8 cellular contexts compared by ENCODE assay signal in the genomic region with DNA sequence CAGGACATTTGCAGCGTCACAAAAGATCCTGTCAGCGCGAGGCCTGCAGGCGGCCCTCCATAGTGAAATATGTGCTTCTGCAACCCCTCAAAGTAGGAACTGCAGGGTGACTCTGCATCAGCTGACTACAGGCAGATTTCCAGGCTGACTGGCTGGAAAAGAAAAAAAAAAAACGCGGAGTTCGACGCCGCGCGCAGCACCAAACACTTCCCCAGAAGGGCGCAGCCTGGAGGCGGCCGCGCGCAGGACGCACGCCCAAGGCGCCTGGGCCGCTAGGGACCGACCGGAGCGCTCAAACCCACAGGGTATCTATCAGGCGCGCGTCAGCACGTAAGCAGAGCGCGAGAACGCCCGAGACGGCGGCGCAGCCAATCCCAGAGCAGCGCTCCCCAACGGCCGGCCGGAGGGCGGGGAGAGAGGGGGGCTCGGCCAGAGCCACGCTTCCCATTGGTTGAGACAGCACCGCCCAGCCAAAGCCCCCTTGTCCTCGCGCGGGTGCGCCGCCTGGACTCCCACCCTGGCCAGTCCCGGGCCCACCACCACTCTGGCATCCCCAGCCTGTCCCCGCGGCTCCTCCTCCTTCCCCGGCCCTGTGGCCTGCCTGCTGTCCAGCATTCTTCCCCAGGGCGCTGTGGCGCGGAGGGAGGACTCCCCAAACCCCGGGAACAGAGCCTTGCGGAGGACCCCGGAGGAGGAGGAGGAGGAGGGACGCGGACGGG. TPM values are rescaled to one million over a fixed set of nuclear protein-coding genes. Genes with fewer than 3 reads are reported as not detected.
DNase-seq lines count a peak whose midpoint lies in the region; ATAC-seq and TF ChIP-seq lines count a peak whose summit lies in the region.

No MANE protein-coding gene starts in this region.

- TF ChIP-seq POLR2A in uterus (IDR thresholded peaks at IDR 0.05) = peak; percentile 32 to 65

- DNase-seq in NCI-H1694 treated with DMSO at 0.1 percent for 48 hours (lab: John Stamatoyannopoulos, UW) = peak; percentile 95
- peak; percentile 77 to 81 (median 80) for DNase-seq in T-helper 17 cell
- DNase-seq in ascending aorta (ENCODE audit: low spot score in 2 of 2) = peak; percentile 75 to 97
- peak; percentile 95 to 98 (median 98) for DNase-seq in right cardiac atrium
- peak; percentile 86 for DNase-seq in pulmonary artery endothelial cell (ENCODE audit: low read depth, low spot score)
- DNase-seq in uterus = peak; percentile 92

- H3K27ac ChIP-seq in ascending aorta (peak overlapping the region; percentile 82 to 93), right cardiac atrium (ENCODE audit: low read length) (peak overlapping the region; percentile 72), uterus (peak overlapping the region; percentile 76 to 94)

- peak overlapping the region; percentile 92 for H3K4me3 Mint-ChIP-seq in T-helper 17 cell

- peak overlapping the region; percentile 92 for H3K27ac Mint-ChIP-seq in T-helper 17 cell

- no peaks in the 10 kb centered on the region for H3K27me3 ChIP-seq in ascending aorta
- no peaks in the 10 kb centered on the region for H3K27me3 ChIP-seq in right cardiac atrium (ENCODE audit: control insufficient read depth, insufficient read depth)
- H3K27me3 ChIP-seq in uterus = no peaks in the 10 kb centered on the region

- WGBS in right cardiac atrium = under 1% methylated on average over 60 of the region's 60 CpGs

- H3K4me1 ChIP-seq in ascending aorta (peaks cover 0 to 12% of the 10 kb centered on the region in 2 donors), right cardiac atrium (ENCODE audit: control insufficient read depth, insufficient read depth, low read length) (no peaks in the 10 kb centered on the region), uterus (no peaks in the 10 kb centered on the region)

- ATAC-seq in GM18498 (IDR thresholded peaks at IDR 0.05; ENCODE audit: unreplicated experiment) = peak; percentile 97
- peak; percentile 95 for ATAC-seq in HG02885 (IDR thresholded peaks at IDR 0.05; ENCODE audit: poor library complexity, unreplicated experiment)
- peak; percentile 96 for ATAC-seq in T-helper 17 cell
- peak; percentile 99 for ATAC-seq in right cardiac atrium

- H3K36me3 Mint-ChIP-seq in T-helper 17 cell (ENCODE audit: low read depth) = peaks cover 2% of the 10 kb centered on the region

- H3K4me3 ChIP-seq in ascending aorta = peak overlapping the region; percentile 69 to 80
- H3K4me3 ChIP-seq in right cardiac atrium (ENCODE audit: low read length) = peak overlapping the region; percentile 44
- H3K4me3 ChIP-seq in uterus = peak overlapping the region; percentile 67 to 88

- H3K4me1 Mint-ChIP-seq in T-helper 17 cell = peaks cover 31% of the 10 kb centered on the region

- peaks cover 16% of the 10 kb centered on the region for H3K27me3 Mint-ChIP-seq in T-helper 17 cell

- H3K9me3 ChIP-seq in T-helper 17 cell (ENCODE audit: control insufficient read depth, low read length, poor library complexity, severe bottlenecking) = no peaks in the 10 kb centered on the region
- H3K9me3 ChIP-seq in ascending aorta = no peaks in the 10 kb centered on the region
- no peaks in the 10 kb centered on the region for H3K9me3 ChIP-seq in right cardiac atrium (ENCODE audit: control insufficient read depth, low read length)
- no peaks in the 10 kb centered on the region for H3K9me3 ChIP-seq in uterus

- H3K36me3 ChIP-seq in ascending aorta (no peaks in the 10 kb centered on the region), uterus (no peaks in the 10 kb centered on the region)

- intact Hi-C loops in ascending aorta (cut with DNase I) (loop anchor here (2.0 to 10.0 kb wide), 4 partner anchors 97 to 1052 kb away; partner anchors contain the start of genes DLG1, PIGZ and RNF168), right cardiac atrium (cut with DNase I) (no loop called here), uterus (cut with DNase I; ENCODE audit: low total_unique reads) (no loop called here)

- TF ChIP-seq CTCF in ascending aorta (IDR thresholded peaks at IDR 0.05) = peak; percentile 41 to 60 (median 47)
- peak; percentile 22 to 61 (median 46) for TF ChIP-seq CTCF in uterus (IDR thresholded peaks at IDR 0.05)

RNA-seq across cellular contexts. Expression of gene BDH1, which starts 1.0 kb away (rescaled TPM):
- 10 to 100 TPM; 20.7 to 22.4 TPM for total RNA-seq in T-helper 17 cell
- total RNA-seq in ascending aorta = not detected
- 10 to 100 TPM; 13.2 to 30.5 (median 25.9) TPM for total RNA-seq in right cardiac atrium
- 19.8 TPM for polyA plus RNA-seq in right cardiac atrium
- total RNA-seq in pulmonary artery endothelial cell = 2.5 and 3.8 TPM in 2 replicates
- total RNA-seq in uterus = 10 to 100 TPM in 2 of 4 donors, 1 to 10 TPM in 2; 4.4 to 23.1 (median 8.6) TPM

Comparison
In these comparisons a context has a peak if more than half of its experiments do, and no peak if none do; other contexts are left out.
1. Peak in every context shown above with its lines: DNase-seq, ATAC-seq, H3K4me3 ChIP-seq and H3K27ac ChIP-seq.